In genomic region chr16:84356591-84357116, GRCh38 we compare ENCODE assay signal across 13 cellular contexts. TPM values are rescaled to one million over a fixed set of nuclear protein-coding genes. Genes with fewer than 3 reads are reported as not detected.
A peak's percentile ranks its signal among the peaks of the same experiment; 100 is the strongest.
DNase-seq lines count a peak whose midpoint lies in the region; ATAC-seq, FAIRE-seq and TF ChIP-seq lines count a peak whose summit lies in the region.
"Had no signal": no experiment of that assay in that cellular context is flagged by ENCODE, and none has a peak within 500 bp of the region (broad histone marks: within the 10 kb centered on the region; RNA-seq: fewer than 3 reads in every experiment).

No MANE protein-coding gene starts in this region.

- H3K9me3 ChIP-seq in lower lobe of right lung, result no peaks in the 10 kb centered on the region
- no peaks in the 10 kb centered on the region for H3K9me3 ChIP-seq in Karpas-422 (ENCODE audit: low read length)

- H3K9ac ChIP-seq in Karpas-422 (ENCODE audit: low read length), result no peak overlapping the region

- H3K9me3 Mint-ChIP-seq in activated naive CD8-positive, alpha-beta T cell treated with anti-CD3 and anti-CD28 coated beads, Interleukin-2, amount 10 ng/mL, durations not matched to agents 7 days and 5 days, result no peaks in the 10 kb centered on the region
- H3K9me3 Mint-ChIP-seq in activated naive CD8-positive, alpha-beta T cell treated with anti-CD3 and anti-CD28 coated beads for 36 hours, result no peaks in the 10 kb centered on the region
- no peaks in the 10 kb centered on the region for H3K9me3 Mint-ChIP-seq in effector memory CD8-positive, alpha-beta T cell
- H3K9me3 Mint-ChIP-seq: naive B cell; stimulated activated naive CD8-positive, alpha-beta T cell treated with anti-CD3 and anti-CD28 coated beads, Interleukin-15, Interleukin-2, amounts not matched to agents 100 ng/mL and 50 ng/mL, for 24 hours had no signal

- DNase-seq in activated naive CD8-positive, alpha-beta T cell treated with anti-CD3 and anti-CD28 coated beads, Interleukin-2, amount 10 ng/mL, durations not matched to agents 7 days and 5 days, result no peak
- DNase-seq in activated naive CD8-positive, alpha-beta T cell treated with anti-CD3 and anti-CD28 coated beads for 36 hours, result no peak
- DNase-seq in anterior cingulate cortex (lab: John Stamatoyannopoulos, UW), result peak in 57 of 58 donors; percentile 25 to 94 (median 79)
- no peak for DNase-seq in lower lobe of right lung
- DNase-seq in urothelium cell line (ENCODE audit: low spot score), result peak; percentile 34
- DNase-seq in Karpas-422, result no peak
- no peak for DNase-seq in GM12891 (ENCODE audit: insufficient read length, low spot score)
- DNase-seq in effector memory CD8-positive, alpha-beta T cell, result no peak
- DNase-seq: activated effector memory CD4-positive, alpha-beta T cell treated with Interleukin-2 at 50 U/mL for 16 hours; effector CD4-positive, alpha-beta T cell; naive B cell had no signal

- H3K4me3 ChIP-seq in lower lobe of right lung, result no peak overlapping the region
- no peak overlapping the region for H3K4me3 ChIP-seq in Karpas-422 (ENCODE audit: low read length)

- no peaks in the 10 kb centered on the region for H4K20me1 ChIP-seq in Karpas-422 (ENCODE audit: insufficient read depth, low read depth, low read length)

- no peak overlapping the region for H3K27ac ChIP-seq in lower lobe of right lung
- H3K27ac ChIP-seq in Karpas-422 (ENCODE audit: low read length), result no peak overlapping the region
- H3K27ac ChIP-seq: HL-60 had no signal

- H3K36me3 Mint-ChIP-seq in activated naive CD8-positive, alpha-beta T cell treated with anti-CD3 and anti-CD28 coated beads, Interleukin-2, amount 10 ng/mL, durations not matched to agents 7 days and 5 days, result no peaks in the 10 kb centered on the region
- H3K36me3 Mint-ChIP-seq in activated naive CD8-positive, alpha-beta T cell treated with anti-CD3 and anti-CD28 coated beads for 36 hours, result no peaks in the 10 kb centered on the region
- no peaks in the 10 kb centered on the region for H3K36me3 Mint-ChIP-seq in effector memory CD8-positive, alpha-beta T cell (ENCODE audit: insufficient read depth)
- H3K36me3 Mint-ChIP-seq: naive B cell had no signal

- TF ChIP-seq POLR2A in GM12891 (IDR thresholded peaks at IDR 0.05; ENCODE audit: low read depth, low read length), result no peak

- ATAC-seq in activated naive CD8-positive, alpha-beta T cell treated with anti-CD3 and anti-CD28 coated beads, Interleukin-2, amount 10 ng/mL, durations not matched to agents 7 days and 5 days (ENCODE audit: low read depth), result no peak
- peak; percentile 84 to 93 for ATAC-seq in lower lobe of right lung
- no peak for ATAC-seq in effector memory CD8-positive, alpha-beta T cell (replicated peaks)

- H3K27me3 ChIP-seq in lower lobe of right lung (ENCODE audit: low read depth) (no peaks in the 10 kb centered on the region), Karpas-422 (ENCODE audit: low read length) (no peaks in the 10 kb centered on the region)

- no peak overlapping the region for H3K4me3 Mint-ChIP-seq in activated naive CD8-positive, alpha-beta T cell treated with anti-CD3 and anti-CD28 coated beads, Interleukin-2, amount 10 ng/mL, durations not matched to agents 7 days and 5 days
- H3K4me3 Mint-ChIP-seq in activated naive CD8-positive, alpha-beta T cell treated with anti-CD3 and anti-CD28 coated beads for 36 hours, result no peak overlapping the region
- H3K4me3 Mint-ChIP-seq in effector memory CD8-positive, alpha-beta T cell, result no peak overlapping the region
- H3K4me3 Mint-ChIP-seq: naive B cell; stimulated activated naive CD8-positive, alpha-beta T cell treated with anti-CD3 and anti-CD28 coated beads, Interleukin-15, Interleukin-2, amounts not matched to agents 100 ng/mL and 50 ng/mL, for 24 hours had no signal

- H3K4me2 ChIP-seq in Karpas-422 (ENCODE audit: low read depth, low read length, poor library complexity, severe bottlenecking), result no peak overlapping the region

- H3K4me1 ChIP-seq in lower lobe of right lung, result peaks cover 5% of the 10 kb centered on the region
- peaks cover 4% of the 10 kb centered on the region; the same call in 1 of the 2 replicates for H3K4me1 ChIP-seq in Karpas-422 (ENCODE audit: low read length)

- H3K27me3 Mint-ChIP-seq in activated naive CD8-positive, alpha-beta T cell treated with anti-CD3 and anti-CD28 coated beads, Interleukin-2, amount 10 ng/mL, durations not matched to agents 7 days and 5 days, result peaks cover 11% of the 10 kb centered on the region
- H3K27me3 Mint-ChIP-seq in activated naive CD8-positive, alpha-beta T cell treated with anti-CD3 and anti-CD28 coated beads for 36 hours, result no peaks in the 10 kb centered on the region
- H3K27me3 Mint-ChIP-seq in effector memory CD8-positive, alpha-beta T cell, result peaks cover 25 to 60% of the 10 kb centered on the region in 2 donors

- TF ChIP-seq CTCF in lower lobe of right lung (IDR thresholded peaks at IDR 0.05), result no peak

- H2AFZ ChIP-seq in Karpas-422 (ENCODE audit: low read length), result no peak overlapping the region

- FAIRE-seq in urothelium cell line (lab: Jason Lieb, UNC), result no peak
- no peak for FAIRE-seq in GM12891 (lab: Jason Lieb, UNC)

- peaks cover 21% of the 10 kb centered on the region for H3K4me1 Mint-ChIP-seq in activated naive CD8-positive, alpha-beta T cell treated with anti-CD3 and anti-CD28 coated beads, Interleukin-2, amount 10 ng/mL, durations not matched to agents 7 days and 5 days
- peaks cover 28% of the 10 kb centered on the region for H3K4me1 Mint-ChIP-seq in activated naive CD8-positive, alpha-beta T cell treated with anti-CD3 and anti-CD28 coated beads for 36 hours
- H3K4me1 Mint-ChIP-seq in effector memory CD8-positive, alpha-beta T cell (ENCODE audit: low read depth in 2 of 2), result peaks cover 9 to 10% of the 10 kb centered on the region in 2 donors

- no peaks in the 10 kb centered on the region for H3K9me2 ChIP-seq in Karpas-422 (replicated peaks; ENCODE audit: insufficient read depth, low read length)

- H3K36me3 ChIP-seq in lower lobe of right lung, result no peaks in the 10 kb centered on the region
- no peaks in the 10 kb centered on the region for H3K36me3 ChIP-seq in Karpas-422 (ENCODE audit: insufficient read depth, low read length)

- intact Hi-C loops in lower lobe of right lung (cut with DNase I), result no loop called here

- peak overlapping the region; percentile 19 for H3K27ac Mint-ChIP-seq in activated naive CD8-positive, alpha-beta T cell treated with anti-CD3 and anti-CD28 coated beads, Interleukin-2, amount 10 ng/mL, durations not matched to agents 7 days and 5 days
- H3K27ac Mint-ChIP-seq in activated naive CD8-positive, alpha-beta T cell treated with anti-CD3 and anti-CD28 coated beads for 36 hours, result no peak overlapping the region
- H3K27ac Mint-ChIP-seq in effector memory CD8-positive, alpha-beta T cell, result no peak overlapping the region

- POLR2A ChIA-PET in activated naive CD8-positive, alpha-beta T cell treated with anti-CD3 and anti-CD28 coated beads, Interleukin-2, amount 10 ng/mL, durations not matched to agents 7 days and 5 days (lab: Charles Lee), result no interaction called here

- H3K79me2 ChIP-seq in Karpas-422 (ENCODE audit: low read length), result no peaks in the 10 kb centered on the region

TF ChIP-seq in GM12891, 5 proteins besides CTCF, POLR2A, EP300 and RAD21:
- TF ChIP-seq TAF1 (IDR thresholded peaks at IDR 0.05; ENCODE audit: low read depth, low read length) (no peak), POU2F2 (IDR thresholded peaks at IDR 0.05; ENCODE audit: low read depth, low read length) (no peak), SPI1 (IDR thresholded peaks at IDR 0.05; ENCODE audit: low read depth, low read length) (no peak), POLR2AphosphoS5 (IDR thresholded peaks at IDR 0.05; ENCODE audit: low read depth, low read length) (no peak), PAX5 (IDR thresholded peaks at IDR 0.05; ENCODE audit: insufficient read depth, low read length, severe bottlenecking) (no peak)

RNA-seq across cellular contexts. Expression of gene ATP2C2, which starts 11.7 kb away (rescaled TPM):
- total RNA-seq in activated naive CD8-positive, alpha-beta T cell treated with anti-CD3 and anti-CD28 coated beads, Interleukin-2, amount 10 ng/mL, durations not matched to agents 7 days and 5 days, result not detected
- not detected for total RNA-seq in activated naive CD8-positive, alpha-beta T cell treated with anti-CD3 and anti-CD28 coated beads for 36 hours
- 56.2 TPM for total RNA-seq in lower lobe of right lung
- not detected in 2 replicates for total RNA-seq in Karpas-422 (2014; rRNA removed; shearing (Covaris generic); ENCODE audit: low replicate concordance)
- polyA plus RNA-seq in GM12891 (2012; ENCODE audit: low read depth, missing spikeins), result not detected

Comparison
In these comparisons a context has a peak if more than half of its experiments do, and no peak if none do; other contexts are left out.
1. ATAC-seq: peak in lower lobe of right lung (2 of 2); none in activated naive CD8-positive, alpha-beta T cell treated with anti-CD3 and anti-CD28 coated beads, Interleukin-2, amount 10 ng/mL, durations not matched to agents 7 days and 5 days (single experiment) and effector memory CD8-positive, alpha-beta T cell (single experiment).
2. DNase-seq: peak in anterior cingulate cortex (57 of 58) and urothelium cell line (single experiment); none in activated naive CD8-positive, alpha-beta T cell treated with anti-CD3 and anti-CD28 coated beads, Interleukin-2, amount 10 ng/mL, durations not matched to agents 7 days and 5 days (single experiment), activated naive CD8-positive, alpha-beta T cell treated with anti-CD3 and anti-CD28 coated beads for 36 hours (single experiment), lower lobe of right lung (single experiment), Karpas-422 (single experiment), GM12891 (single experiment) and effector memory CD8-positive, alpha-beta T cell (0 of 3).
3. RNA of gene ATP2C2, which starts 11.7 kb away (total RNA-seq): 56.2 TPM in lower lobe of right lung (single experiment); not detected in activated naive CD8-positive, alpha-beta T cell treated with anti-CD3 and anti-CD28 coated beads, Interleukin-2, amount 10 ng/mL, durations not matched to agents 7 days and 5 days, not detected in activated naive CD8-positive, alpha-beta T cell treated with anti-CD3 and anti-CD28 coated beads for 36 hours and not detected in Karpas-422; every median in the first group is over 10 times any median in the second.